Comparison of ENCODE assay signal across 11 cellular contexts in genomic region chr3:37922721-37923575, GRCh38.
DNase-seq lines count a peak whose midpoint lies in the region; ATAC-seq and TF ChIP-seq lines count a peak whose summit lies in the region.
"Had no signal": no experiment of that assay in that cellular context is flagged by ENCODE, and none has a peak within 500 bp of the region (broad histone marks: within the 10 kb centered on the region; RNA-seq: fewer than 3 reads in every experiment).

No MANE protein-coding gene starts in this region.

- intact Hi-C loops in right cardiac atrium (cut with DNase I) = no loop called here
- intact Hi-C loops in gastrocnemius medialis (cut with DNase I; ENCODE audit: low total_unique reads) = no loop called here

- H4K5ac ChIP-seq in H9 (ENCODE audit: insufficient read length, low read depth, low read length) = no peak overlapping the region

- WGBS in H9 (ENCODE audit: extremely low coverage, insufficient read length, low lambda C conversion rate) = no CpG with 5 or more reads among the region's 5 CpGs
- 38% methylated on average over 5 of the region's 5 CpGs for WGBS in right cardiac atrium

- in situ Hi-C loops in gastrocnemius medialis (cut with MboI; ENCODE audit: low sequenced_read_pairs in 4 of 4) = no loop called here

- H3K23ac ChIP-seq in H9 (ENCODE audit: insufficient read length, low read depth, low read length) = no peak overlapping the region

- H3K27me3 ChIP-seq in H9 (ENCODE audit: insufficient read depth, low read length) = no peaks in the 10 kb centered on the region
- no peaks in the 10 kb centered on the region for H3K27me3 ChIP-seq in right cardiac atrium (ENCODE audit: control insufficient read depth, insufficient read depth)
- no peaks in the 10 kb centered on the region for H3K27me3 ChIP-seq in gastrocnemius medialis

- H3K9me3 ChIP-seq in H9 (ENCODE audit: control insufficient read depth, low read depth, low read length) = no peaks in the 10 kb centered on the region
- no peaks in the 10 kb centered on the region for H3K9me3 ChIP-seq in right cardiac atrium (ENCODE audit: control insufficient read depth, low read length)
- H3K9me3 ChIP-seq in gastrocnemius medialis = no peaks in the 10 kb centered on the region

- ATAC-seq in right cardiac atrium = peak; percentile 70 to 71
- ATAC-seq in gastrocnemius medialis = peak; percentile 76 to 77
- no peak for ATAC-seq in GM21515 (IDR thresholded peaks at IDR 0.05; ENCODE audit: unreplicated experiment)
- no peak for ATAC-seq in GM18505 (IDR thresholded peaks at IDR 0.05; ENCODE audit: unreplicated experiment)
- no peak for ATAC-seq in GM18870 (IDR thresholded peaks at IDR 0.05; ENCODE audit: unreplicated experiment)

- no peak overlapping the region for H3K18ac ChIP-seq in H9 (ENCODE audit: insufficient read length, low read depth, low read length)

- no peak overlapping the region for H2BK15ac ChIP-seq in H9 (ENCODE audit: low read depth, low read length)

- no peak overlapping the region for H2BK5ac ChIP-seq in H9 (ENCODE audit: insufficient read length, low read length)

- no peak overlapping the region for H3K56ac ChIP-seq in H9 (ENCODE audit: insufficient read length, low read depth, low read length)

- H3K4me3 ChIP-seq in right cardiac atrium (ENCODE audit: low read length) (no peak overlapping the region), gastrocnemius medialis (no peak overlapping the region)

- H2BK12ac ChIP-seq in H9 (ENCODE audit: insufficient read length, low read depth, low read length) = no peak overlapping the region

- no peak for DNase-seq in H9
- peak in 30 of 58 donors; percentile 10 to 80 (median 37) for DNase-seq in anterior cingulate cortex (lab: John Stamatoyannopoulos, UW)
- DNase-seq in right cardiac atrium = no peak
- peak in 1 of 2 donors; percentile 55 for DNase-seq in gastrocnemius medialis
- DNase-seq in SHP77 (lab: John Stamatoyannopoulos, UW) = no peak
- DNase-seq: activated CD4-positive, alpha-beta T cell treated with anti-CD3 and anti-CD28 coated beads, Interleukin-2, amount 10 ng/mL, durations not matched to agents 24 days and 14 days; NCI-H2029; stimulated activated CD4-positive, alpha-beta T cell treated with anti-CD3 and anti-CD28 coated beads, Interleukin-12 subunit alpha, Interleukin-12 subunit beta, amount 100 ng/mL, for 4 hours had no signal

- no peaks in the 10 kb centered on the region for H3K27me3 Mint-ChIP-seq in H9 (ENCODE audit: low read depth)

- H3K27ac Mint-ChIP-seq in H9 = peak overlapping the region; percentile 12 to 59 (median 22); a peak in 5 of 7 replicates
- H3K27ac Mint-ChIP-seq: activated CD4-positive, alpha-beta T cell treated with anti-CD3 and anti-CD28 coated beads, Interleukin-2, amount 10 ng/mL, durations not matched to agents 24 days and 14 days had no signal

- H3K9me3 Mint-ChIP-seq in H9 = no peaks in the 10 kb centered on the region
- H3K9me3 Mint-ChIP-seq: activated CD4-positive, alpha-beta T cell treated with anti-CD3 and anti-CD28 coated beads, Interleukin-2, amount 10 ng/mL, durations not matched to agents 24 days and 14 days had no signal

- H3K4me3 Mint-ChIP-seq in H9 = no peak overlapping the region
- H3K4me3 Mint-ChIP-seq: activated CD4-positive, alpha-beta T cell treated with anti-CD3 and anti-CD28 coated beads, Interleukin-2, amount 10 ng/mL, durations not matched to agents 24 days and 14 days had no signal

- no peak overlapping the region for H3K9ac ChIP-seq in H9 (ENCODE audit: extremely low read depth, insufficient read length, low read length)

- H4K91ac ChIP-seq in H9 (ENCODE audit: insufficient read length, low read depth, low read length) = no peak overlapping the region

- H3K36me3 Mint-ChIP-seq in H9 (ENCODE audit: insufficient read depth in 1 of 3, low read depth in 3 of 3) = no peaks in the 10 kb centered on the region

- no peak overlapping the region for H3T11ph ChIP-seq in H9 (ENCODE audit: low read length)

- no peak overlapping the region for H3K4me2 ChIP-seq in H9 (ENCODE audit: insufficient read depth, insufficient read length, low read length)

- no peaks in the 10 kb centered on the region; the same call in 1 of the 2 replicates for H3K79me2 ChIP-seq in H9 (ENCODE audit: insufficient read depth, low read length)

- H3K4me1 Mint-ChIP-seq in H9 = peaks cover 24 to 26% of the 10 kb centered on the region in 2 experiments
- H3K4me1 Mint-ChIP-seq: activated CD4-positive, alpha-beta T cell treated with anti-CD3 and anti-CD28 coated beads, Interleukin-2, amount 10 ng/mL, durations not matched to agents 24 days and 14 days had no signal

- TF ChIP-seq POLR2A in gastrocnemius medialis (IDR thresholded peaks at IDR 0.05) (no peak), GM18505 (IDR thresholded peaks at IDR 0.05; ENCODE audit: borderline replicate concordance, extremely low read depth, insufficient read depth, insufficient read length) (no peak)

- H3K4me1 ChIP-seq in H9 (ENCODE audit: insufficient read depth, low read length) = peaks cover 6% of the 10 kb centered on the region; the same call in 1 of the 2 replicates
- H3K4me1 ChIP-seq in right cardiac atrium (ENCODE audit: control insufficient read depth, insufficient read depth, low read length) = peaks cover 23% of the 10 kb centered on the region
- peaks cover 18 to 22% of the 10 kb centered on the region in 2 donors for H3K4me1 ChIP-seq in gastrocnemius medialis

- H2AFZ ChIP-seq in H9 (ENCODE audit: low read length) = no peak overlapping the region

- H3K79me1 ChIP-seq in H9 (ENCODE audit: insufficient read depth, low read depth, low read length, poor library complexity, severe bottlenecking) = no peaks in the 10 kb centered on the region

- no peak for TF ChIP-seq CTCF in H9 (conservative IDR thresholded peaks at IDR 0.05)
- TF ChIP-seq CTCF in gastrocnemius medialis (IDR thresholded peaks at IDR 0.05 in 4 of 5, conservative IDR thresholded peaks at IDR 0.05 in 1 of 5) = no peak

- H2AK5ac ChIP-seq in H9 (ENCODE audit: insufficient read length, low read length) = no peak overlapping the region

- no peaks in the 10 kb centered on the region for H4K20me1 ChIP-seq in H9 (ENCODE audit: control insufficient read depth, insufficient read depth, insufficient read length)

- H3K4ac ChIP-seq in H9 (ENCODE audit: low read depth, low read length) = no peak overlapping the region

- no peak overlapping the region for H4K8ac ChIP-seq in H9 (replicated peaks; ENCODE audit: insufficient read length, low read depth, low read length)

- no peaks in the 10 kb centered on the region for H3K36me3 ChIP-seq in gastrocnemius medialis

- no peaks in the 10 kb centered on the region for H3K23me2 ChIP-seq in H9 (ENCODE audit: insufficient read length, low read depth, low read length, poor library complexity, severe bottlenecking)

- H2BK20ac ChIP-seq in H9 (ENCODE audit: low read depth, low read length, poor library complexity, severe bottlenecking) = no peak overlapping the region

- H3K14ac ChIP-seq in H9 (ENCODE audit: insufficient read depth, low read length) = peak overlapping the region; percentile 17; the same call in 1 of the 2 replicates

- no peak overlapping the region for H2BK120ac ChIP-seq in H9 (ENCODE audit: low read depth, low read length, poor library complexity, severe bottlenecking)

- H3K27ac ChIP-seq in H9 (ENCODE audit: insufficient read length, low read depth, low read length) (no peak overlapping the region), right cardiac atrium (ENCODE audit: low read length) (peak overlapping the region; percentile 87), gastrocnemius medialis (peak overlapping the region; percentile 32 to 69 (median 66))

Comparison
In these comparisons a context has a peak if more than half of its experiments do, and no peak if none do; other contexts are left out.
1. DNase-seq: peak in anterior cingulate cortex (30 of 58); none in H9 (single experiment), right cardiac atrium (0 of 3) and SHP77 (0 of 2).
2. ATAC-seq: peak in right cardiac atrium (2 of 2) and gastrocnemius medialis (2 of 2); none in GM21515 (single experiment), GM18505 (single experiment) and GM18870 (single experiment).